ENCODE assay signal across 20 cellular contexts in the genomic region with DNA sequence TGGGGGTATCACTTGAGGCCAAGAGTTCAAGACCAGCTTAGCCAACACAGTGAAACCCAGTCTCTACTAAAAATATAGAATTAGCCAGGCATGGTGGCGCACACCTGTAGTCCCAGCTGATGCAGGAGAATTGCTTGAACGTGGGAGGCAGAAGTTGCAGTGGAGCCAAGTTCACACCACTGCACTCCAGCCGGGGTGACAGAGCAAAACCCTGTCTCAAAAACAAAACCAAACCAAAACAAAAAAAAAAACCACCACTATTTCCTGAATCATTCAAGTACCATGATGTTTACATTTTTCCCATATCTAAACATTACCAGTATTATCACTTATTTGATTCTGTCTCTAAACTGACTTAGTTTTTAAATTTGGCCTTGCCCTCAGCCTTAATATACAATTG. TPM values are rescaled to one million over a fixed set of nuclear protein-coding genes. Genes with fewer than 3 reads are reported as not detected.
DNase-seq lines count a peak whose midpoint lies in the region; ATAC-seq, FAIRE-seq and TF ChIP-seq lines count a peak whose summit lies in the region.
"Had no signal": no experiment of that assay in that cellular context is flagged by ENCODE, and none has a peak within 500 bp of the region (broad histone marks: within the 10 kb centered on the region; RNA-seq: fewer than 3 reads in every experiment).

No MANE protein-coding gene starts in this region.

- CTCF ChIA-PET in HepG2 (lab: Yijun Ruan, JAX; ENCODE audit: low intra/inter-chr PET ratio, low total read pairs): no interaction called here

- TF ChIP-seq CTCF in choroid plexus epithelial cell (conservative IDR thresholded peaks at IDR 0.05; ENCODE audit: low read depth, low read length) (no peak), HepG2 (CRISPR knock-in tag; IDR thresholded peaks at IDR 0.05) (no peak), pancreas (IDR thresholded peaks at IDR 0.05) (no peak), transverse colon (IDR thresholded peaks at IDR 0.05) (no peak)

- no peaks in the 10 kb centered on the region for H3K4me1 ChIP-seq in HepG2 (ENCODE audit: insufficient read depth, low read length)
- no peaks in the 10 kb centered on the region for H3K4me1 ChIP-seq in pancreas
- H3K4me1 ChIP-seq in transverse colon: no peaks in the 10 kb centered on the region
- H3K4me1 ChIP-seq: foreskin keratinocyte, upper lobe of left lung had no signal

- TF ChIP-seq RAD21 in HepG2 (CRISPR knock-in tag; IDR thresholded peaks at IDR 0.05): no peak

- WGBS in HepG2 (ENCODE audit: low lambda C conversion rate): 88% methylated on average over 3 of the region's 3 CpGs
- WGBS in pancreas, 2 donors: 91% methylated on average over 3 of the region's 3 CpGs
- 65 to 100% methylated on average over 1 to 3 of the region's 3 CpGs for WGBS in transverse colon (ENCODE audit: low coverage in 1 of 2), 2 donors

- no TSS peak for BruUV-seq in HepG2 (replicated peaks; lab: Mats Ljungman, UMichigan)

- no peak overlapping the region for H3K4me2 ChIP-seq in HepG2 (ENCODE audit: low read depth, low read length)

- FAIRE-seq in HepG2 (lab: Jason Lieb, UNC): no peak
- FAIRE-seq in pancreas (lab: Jason Lieb, UNC): no peak
- FAIRE-seq: G401.6 had no signal

- TF ChIP-seq POLR2A in HepG2 (IDR thresholded peaks at IDR 0.05; ENCODE audit: insufficient read depth in 1 of 2, low read depth in 2 of 2, low read length in 2 of 2) (no peak), transverse colon (IDR thresholded peaks at IDR 0.05) (no peak)

- H3K27ac ChIP-seq in HepG2 (ENCODE audit: extremely low read length, insufficient read depth, low read length) (no peak overlapping the region), pancreas (no peak overlapping the region), transverse colon (no peak overlapping the region)
- H3K27ac ChIP-seq: 22Rv1, cardiac muscle cell, foreskin keratinocyte, skin epidermis, upper lobe of left lung had no signal

- TF ChIP-seq EP300 in HepG2 (IDR thresholded peaks at IDR 0.05; ENCODE audit: low read depth in 2 of 2, low read length in 2 of 2) (no peak), HepG2 (CRISPR knock-in tag; IDR thresholded peaks at IDR 0.05; ENCODE audit: borderline replicate concordance) (no peak), transverse colon (IDR thresholded peaks at IDR 0.05; ENCODE audit: low read depth) (no peak)

- ATAC-seq in HepG2 (no peak), pancreas (no peak)
- ATAC-seq: foreskin keratinocyte; left ventricle myocardium superior; stimulated activated memory B cell treated with anti-CD40 and anti-IgM and Interleukin-4, amounts not matched to agents 10 μg/mL and 1 μg/mL and 100 μg/mL, for 72 hours had no signal

- intact Hi-C loops in HepG2 (cut with micrococcal nuclease; ENCODE audit: unreplicated experiment): no loop called here
- intact Hi-C loops in pancreas (cut with DNase I): no loop called here
- intact Hi-C loops in transverse colon (cut with DNase I; ENCODE audit: low total_unique reads): no loop called here

- H3K36me3 ChIP-seq in HepG2 (replicated peaks in 1 of 2; ENCODE audit: control insufficient read depth in 1 of 2, insufficient read depth in 2 of 2, low read length in 2 of 2): peaks cover 8 to 42% of the 10 kb centered on the region in 2 experiments
- H3K36me3 ChIP-seq in pancreas: peaks cover 0 to 4% (median 3%) of the 10 kb centered on the region in 3 donors
- H3K36me3 ChIP-seq in transverse colon: peaks cover 0 to 18% (median 0%) of the 10 kb centered on the region in 4 donors

- in situ Hi-C loops in HepG2 (cut with HindIII; ENCODE audit: extremely low pct_ligation_motif_present, low pct_unique_long_range_greater_than_20kb) (no loop called here), transverse colon (cut with MboI; ENCODE audit: low pct_ligation_motif_present in 1 of 4, low pct_unique_long_range_greater_than_20kb in 1 of 4, low sequenced_read_pairs in 3 of 4) (no loop called here)

- no peak overlapping the region for H3K4me3 ChIP-seq in choroid plexus epithelial cell (ENCODE audit: low read depth, low read length)
- no peak overlapping the region for H3K4me3 ChIP-seq in HepG2 (replicated peaks in 1 of 3; ENCODE audit: insufficient read depth in 1 of 3, low read depth in 2 of 3, low read length in 3 of 3)
- no peak overlapping the region for H3K4me3 ChIP-seq in pancreas
- H3K4me3 ChIP-seq in transverse colon: no peak overlapping the region
- H3K4me3 ChIP-seq: cardiac muscle cell, skin epidermis, upper lobe of left lung had no signal

- H4K20me1 ChIP-seq in HepG2 (ENCODE audit: insufficient read depth, low read length): no peaks in the 10 kb centered on the region

- H3K27me3 ChIP-seq in HepG2 (ENCODE audit: control insufficient read depth in 1 of 2, insufficient read depth in 2 of 2, low read length in 2 of 2): no peaks in the 10 kb centered on the region
- no peaks in the 10 kb centered on the region for H3K27me3 ChIP-seq in pancreas
- H3K27me3 ChIP-seq in transverse colon: no peaks in the 10 kb centered on the region
- H3K27me3 ChIP-seq: cardiac muscle cell, foreskin keratinocyte, upper lobe of left lung had no signal

- no peak overlapping the region for H3K9ac ChIP-seq in HepG2 (ENCODE audit: insufficient read depth, low read depth, low read length)

- DNase-seq in DMS53 (lab: John Stamatoyannopoulos, UW): peak; percentile 57
- no peak for DNase-seq in DMS53 treated with DMSO at 0.1 percent for 48 hours (lab: John Stamatoyannopoulos, UW; ENCODE audit: unreplicated experiment)
- peak; percentile 59 for DNase-seq in EH (ENCODE audit: low read depth)
- DNase-seq in activated CD4-positive, alpha-beta T cell treated with anti-CD3 and anti-CD28 coated beads, Interleukin-2, amount 50 U/mL, for 48 hours: peak; percentile 5 to 10
- DNase-seq in choroid plexus epithelial cell (ENCODE audit: low read depth): peak; percentile 53
- DNase-seq in HepG2 (ENCODE audit: low spot score): no peak
- DNase-seq in pancreas: no peak
- no peak for DNase-seq in transverse colon
- DNase-seq: activated effector memory CD4-positive, alpha-beta T cell treated with anti-CD3 and anti-CD28 coated beads, Interleukin-2, amount 50 U/mL, for 16 hours; foreskin keratinocyte; left ventricle myocardium superior; NCI-H345; posterior cingulate gyrus; SHP77; upper lobe of left lung had no signal

- H3K79me2 ChIP-seq in HepG2 (ENCODE audit: insufficient read depth, low read length): peaks cover 5% of the 10 kb centered on the region

- POLR2A ChIA-PET in HepG2 (lab: Yijun Ruan, JAX): no interaction called here

- H3K9me3 ChIP-seq in HepG2 (ENCODE audit: low read length) (no peaks in the 10 kb centered on the region), pancreas (no peaks in the 10 kb centered on the region), transverse colon (no peaks in the 10 kb centered on the region)
- H3K9me3 ChIP-seq: upper lobe of left lung had no signal

- H2AFZ ChIP-seq in HepG2 (ENCODE audit: low read length): no peak overlapping the region

TF ChIP-seq in HepG2, 621 proteins besides CTCF, POLR2A, EP300 and RAD21:
- TF ChIP-seq, protein P1, sequence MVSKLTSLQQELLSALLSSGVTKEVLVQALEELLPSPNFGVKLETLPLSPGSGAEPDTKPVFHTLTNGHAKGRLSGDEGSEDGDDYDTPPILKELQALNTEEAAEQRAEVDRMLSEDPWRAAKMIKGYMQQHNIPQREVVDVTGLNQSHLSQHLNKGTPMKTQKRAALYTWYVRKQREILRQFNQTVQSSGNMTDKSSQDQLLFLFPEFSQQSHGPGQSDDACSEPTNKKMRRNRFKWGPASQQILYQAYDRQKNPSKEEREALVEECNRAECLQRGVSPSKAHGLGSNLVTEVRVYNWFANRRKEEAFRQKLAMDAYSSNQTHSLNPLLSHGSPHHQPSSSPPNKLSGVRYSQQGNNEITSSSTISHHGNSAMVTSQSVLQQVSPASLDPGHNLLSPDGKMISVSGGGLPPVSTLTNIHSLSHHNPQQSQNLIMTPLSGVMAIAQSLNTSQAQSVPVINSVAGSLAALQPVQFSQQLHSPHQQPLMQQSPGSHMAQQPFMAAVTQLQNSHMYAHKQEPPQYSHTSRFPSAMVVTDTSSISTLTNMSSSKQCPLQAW (CRISPR knock-in tag; IDR thresholded peaks at IDR 0.05): no peak

RNA-seq across cellular contexts. Expression of a gene that starts 29.5 kb away (rescaled TPM):
- 44.7 and 47.8 TPM in 2 replicates for total RNA-seq in HepG2 (2016; rRNA removed; fragmentation: Illumina TruSeq; extraction: Trizol)
- 31.1 and 33.0 TPM in 2 replicates for total RNA-seq in HepG2 (2016; cell fraction: cytosol; rRNA removed; fragmentation: Illumina TruSeq; extraction: Trizol; ENCODE audit: low read depth)
- total RNA-seq in HepG2 (2016; cell fraction: insoluble cytoplasmic fraction; rRNA removed; fragmentation: Illumina TruSeq; extraction: Trizol): 42.5 and 43.3 TPM in 2 replicates
- 26.5 and 32.0 TPM in 2 replicates for total RNA-seq in HepG2 (2016; cell fraction: membrane; rRNA removed; fragmentation: Illumina TruSeq; extraction: Trizol)
- 84.6 and 87.9 TPM in 2 replicates for total RNA-seq in HepG2 (2016; cell fraction: nucleus; rRNA removed; fragmentation: Illumina TruSeq; extraction: Trizol)
- 52.8 and 53.5 TPM in 2 replicates for polyA plus RNA-seq in HepG2 (2011; rRNA removed)
- 17.7 and 21.7 TPM in 2 replicates for polyA plus RNA-seq in HepG2 (2011; cell fraction: cytosol; rRNA removed)
- 158 and 159 TPM in 2 replicates for polyA plus RNA-seq in HepG2 (2011; cell fraction: nucleus; rRNA removed)
- 49.2 and 50.3 TPM in 2 replicates for polyA plus RNA-seq in HepG2 (2012)
- polyA plus RNA-seq in HepG2 (2016; cell fraction: cytosol; fragmentation: Illumina TruSeq; extraction: Trizol; ENCODE audit: low read depth): 1.9 and 2.0 TPM in 2 replicates
- 40.8 and 44.0 TPM in 2 replicates for polyA plus RNA-seq in HepG2 (2016; cell fraction: insoluble cytoplasmic fraction; fragmentation: Illumina TruSeq; extraction: Trizol; ENCODE audit: low read depth)
- 5.7 and 9.2 TPM in 2 replicates for polyA plus RNA-seq in HepG2 (2016; cell fraction: membrane; fragmentation: Illumina TruSeq; extraction: Trizol; ENCODE audit: low read depth)
- polyA plus RNA-seq in HepG2 (2016; cell fraction: nucleus; fragmentation: Illumina TruSeq; extraction: Trizol; ENCODE audit: insufficient read depth, low read depth): 169 and 172 TPM in 2 replicates
- polyA minus RNA-seq in HepG2 (2011; rRNA and poly(A)+ RNA removed; ENCODE audit: low replicate concordance): 33.2 and 43.4 TPM in 2 replicates
- polyA minus RNA-seq in HepG2 (2011; cell fraction: cytosol; rRNA and poly(A)+ RNA removed): 22.4 and 27.4 TPM in 2 replicates
- polyA minus RNA-seq in HepG2 (2011; cell fraction: nucleus; rRNA and poly(A)+ RNA removed): 128 and 167 TPM in 2 replicates
- 10 to 100 TPM; 17.6 to 40.8 (median 24.1) TPM for total RNA-seq in pancreas
- polyA plus RNA-seq in pancreas: 10 to 100 TPM; 17.4 to 34.5 TPM
- 10 to 100 TPM; 12.3 to 55.3 (median 27.4) TPM for total RNA-seq in transverse colon

Comparison
In these comparisons a context has a peak if more than half of its experiments do, and no peak if none do; other contexts are left out.
1. DNase-seq: peak in DMS53 (single experiment), EH (single experiment), activated CD4-positive, alpha-beta T cell treated with anti-CD3 and anti-CD28 coated beads, Interleukin-2, amount 50 U/mL, for 48 hours (2 of 2) and choroid plexus epithelial cell (single experiment); none in DMS53 treated with DMSO at 0.1 percent for 48 hours (single experiment), HepG2 (single experiment), pancreas (0 of 6) and transverse colon (single experiment).